15 cellular contexts compared by ENCODE assay signal in the genomic region with DNA sequence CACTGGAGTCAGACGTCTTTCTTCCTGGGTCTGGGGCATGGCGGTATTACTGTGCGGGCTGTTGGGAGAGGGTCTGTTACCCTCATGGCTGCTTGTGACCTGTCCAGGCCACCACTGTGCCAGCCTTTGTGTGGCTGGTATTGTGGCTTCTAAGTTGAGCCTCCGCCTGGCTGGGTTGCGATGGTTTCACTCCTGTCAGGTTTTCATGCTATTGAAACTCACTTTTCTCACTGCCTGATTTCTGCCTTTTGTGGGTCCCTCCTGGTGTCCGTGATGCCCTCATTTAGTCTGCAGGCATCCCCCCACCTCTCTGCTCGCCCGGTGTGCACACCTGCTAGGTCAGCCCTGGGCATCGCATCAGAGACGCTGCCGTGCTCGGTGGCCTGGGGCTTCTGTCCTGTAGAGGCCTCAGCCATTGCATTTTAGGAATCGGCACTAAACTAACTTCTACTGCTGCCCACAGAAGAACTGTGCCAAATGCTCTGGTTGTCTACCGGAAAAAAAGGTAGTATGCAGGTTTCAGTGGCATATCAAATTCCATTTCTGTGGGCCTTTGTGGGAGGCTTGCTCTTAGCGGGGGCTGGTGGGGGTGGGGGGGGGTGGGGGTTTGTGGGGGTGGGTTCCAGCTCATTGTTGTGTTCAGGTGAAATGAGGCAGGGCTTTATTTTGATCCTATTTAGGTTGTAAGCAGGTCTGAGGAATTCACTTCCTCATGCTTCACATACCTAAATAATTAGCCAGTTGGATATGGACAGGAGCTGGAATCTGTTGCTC.
A peak's percentile ranks its signal among the peaks of the same experiment; 100 is the strongest.
DNase-seq lines count a peak whose midpoint lies in the region; ATAC-seq, FAIRE-seq and TF ChIP-seq lines count a peak whose summit lies in the region.
"Had no signal": no experiment of that assay in that cellular context is flagged by ENCODE, and none has a peak within 500 bp of the region (broad histone marks: within the 10 kb centered on the region; RNA-seq: fewer than 3 reads in every experiment).

No MANE protein-coding gene starts in this region.

- no peak overlapping the region for H3K14ac ChIP-seq in H1 (ENCODE audit: insufficient read length)

- peaks cover 11% of the 10 kb centered on the region for H3K4me1 Mint-ChIP-seq in activated naive CD8-positive, alpha-beta T cell treated with anti-CD3 and anti-CD28 coated beads for 36 hours

- H3K56ac ChIP-seq in H1 (replicated peaks; ENCODE audit: insufficient read length, low read depth, low read length), result no peak overlapping the region
- H3K56ac ChIP-seq in mesendoderm (ENCODE audit: low read length), result peak overlapping the region; percentile 49

- H3K4ac ChIP-seq in H1 (replicated peaks; ENCODE audit: insufficient read length, low read depth, low read length) (peak overlapping the region; percentile 88), mesendoderm (ENCODE audit: low read depth, low read length) (peak overlapping the region; percentile 92)

- H3K9ac ChIP-seq in DND-41 (ENCODE audit: low read depth, low read length), result no peak overlapping the region
- no peak overlapping the region; a peak in 2 of 7 replicates for H3K9ac ChIP-seq in H1 (replicated peaks in 1 of 4; ENCODE audit: extremely low read depth in 1 of 4, low read depth in 3 of 4, low read length in 3 of 4)
- no peak overlapping the region for H3K9ac ChIP-seq in mesendoderm (ENCODE audit: low read length)

- no peaks in the 10 kb centered on the region for H3K23me2 ChIP-seq in H1 (ENCODE audit: low read depth, low read length)

- H3K27me3 ChIP-seq in DND-41 (ENCODE audit: insufficient read depth, low read length, poor library complexity) (no peaks in the 10 kb centered on the region), H1 (replicated peaks in 1 of 4; ENCODE audit: control insufficient read depth in 3 of 4, extremely low read depth in 1 of 4, insufficient read depth in 3 of 4, low read length in 3 of 4) (no peaks in the 10 kb centered on the region), mesendoderm (ENCODE audit: insufficient read depth, low read length, poor library complexity) (no peaks in the 10 kb centered on the region)
- H3K27me3 ChIP-seq: vagina had no signal

- peaks cover 5% of the 10 kb centered on the region for H3K9me3 Mint-ChIP-seq in activated naive CD8-positive, alpha-beta T cell treated with anti-CD3 and anti-CD28 coated beads for 36 hours

- H2AFZ ChIP-seq in DND-41 (ENCODE audit: low read depth, low read length) (no peak overlapping the region), H1 (ENCODE audit: low read length) (no peak overlapping the region)

- H3K4me3 Mint-ChIP-seq in activated naive CD8-positive, alpha-beta T cell treated with anti-CD3 and anti-CD28 coated beads for 36 hours, result no peak overlapping the region
- H3K4me3 Mint-ChIP-seq: CD8-positive, alpha-beta T cell had no signal

- H2AK5ac ChIP-seq in H1 (ENCODE audit: low read depth, low read length) (peak overlapping the region; percentile 98), mesendoderm (ENCODE audit: low read length) (no peak overlapping the region)

- peak overlapping the region; percentile 37 for H3K27ac ChIP-seq in DND-41 (ENCODE audit: low read length)
- no peak overlapping the region for H3K27ac ChIP-seq in H1 (ENCODE audit: low read depth, low read length)
- H3K27ac ChIP-seq in mesendoderm (ENCODE audit: low read depth, low read length), result no peak overlapping the region
- H3K27ac ChIP-seq: vagina had no signal

- TF ChIP-seq EP300 in H1 (IDR thresholded peaks at IDR 0.05; ENCODE audit: borderline replicate concordance in 1 of 2, low read depth in 2 of 2, low read length in 2 of 2), result no peak

- H3K4me1 ChIP-seq in DND-41 (ENCODE audit: insufficient read depth, low read length) (peaks cover 25% of the 10 kb centered on the region), H1 (replicated peaks in 1 of 4; ENCODE audit: control insufficient read depth in 3 of 4, insufficient read depth in 4 of 4, low read length in 3 of 4) (peaks cover 0 to 14% (median 7%) of the 10 kb centered on the region in 4 experiments; a peak in 6 of 7 replicates), mesendoderm (ENCODE audit: control insufficient read depth, low read depth, low read length) (peaks cover 9% of the 10 kb centered on the region)

- H3K79me1 ChIP-seq in H1 (ENCODE audit: low read depth, low read length) (no peaks in the 10 kb centered on the region; the same call in 1 of the 2 replicates), mesendoderm (ENCODE audit: low read length) (no peaks in the 10 kb centered on the region)

- no peak for TF ChIP-seq POLR2A in H1 (IDR thresholded peaks at IDR 0.05; ENCODE audit: control extremely low read depth in 1 of 2, low read depth in 2 of 2, low read length in 2 of 2)

- H3K36me3 ChIP-seq in DND-41 (ENCODE audit: insufficient read depth, low read length) (peaks cover 7% of the 10 kb centered on the region), H1 (ENCODE audit: control insufficient read depth in 2 of 4, insufficient read depth in 4 of 4, low read length in 3 of 4) (no peaks in the 10 kb centered on the region), mesendoderm (ENCODE audit: control insufficient read depth, insufficient read depth, low read length) (no peaks in the 10 kb centered on the region)
- H3K36me3 ChIP-seq: vagina had no signal

- H3K23ac ChIP-seq in H1 (ENCODE audit: insufficient read length) (no peak overlapping the region), mesendoderm (ENCODE audit: low read length) (peak overlapping the region; percentile 59)

- DNase-seq in DND-41 (no peak), NCI-H1048 (lab: John Stamatoyannopoulos, UW) (peak; percentile 19), H1 (ENCODE audit: low read depth in 1 of 2, low spot score in 2 of 2) (no peak), mesendoderm (peak; percentile 90), amniotic stem cell (lab: John Stamatoyannopoulos, UW) (no peak)
- DNase-seq in stimulated activated naive CD4-positive, alpha-beta T cell (lab: John Stamatoyannopoulos, UW), result no peak
- DNase-seq in activated naive CD8-positive, alpha-beta T cell treated with anti-CD3 and anti-CD28 coated beads for 36 hours, result no peak
- DNase-seq in stimulated activated naive CD8-positive, alpha-beta T cell treated with anti-CD3 and anti-CD28 coated beads, Interleukin-15, Interleukin-2, amounts not matched to agents 100 U/mL and 50 U/mL, for 24 hours, result no peak
- DNase-seq: activated CD4-positive, alpha-beta T cell treated with anti-CD3 and anti-CD28 coated beads, Interleukin-2, amount 50 U/mL, for 4 hours; CD8-positive, alpha-beta T cell; KG1; NCI-H510A treated with DMSO at 0.1 percent for 48 hours had no signal

- CTCF ChIA-PET in H1 (lab: Charles Lee; ENCODE audit: partially characterized antibody), result interaction anchor here (0.6 to 1.1 kb wide), 3 partner anchors 12 to 1322 kb away, joined by 3 to 4 read pairs (median 4); no protein-coding TSS in a partner anchor

- H3K4me2 ChIP-seq in DND-41 (ENCODE audit: insufficient read depth, low read length) (no peak overlapping the region), H1 (ENCODE audit: insufficient read depth in 1 of 2, low read depth in 2 of 2, low read length in 2 of 2) (peak overlapping the region; percentile 13 to 14; a peak in 1 of 4 replicates), mesendoderm (ENCODE audit: low read length) (no peak overlapping the region)

- no peak overlapping the region for H2BK20ac ChIP-seq in H1 (ENCODE audit: low read length)

- peaks cover 44% of the 10 kb centered on the region for H3K36me3 Mint-ChIP-seq in activated naive CD8-positive, alpha-beta T cell treated with anti-CD3 and anti-CD28 coated beads for 36 hours

- H3K27me3 Mint-ChIP-seq in activated naive CD8-positive, alpha-beta T cell treated with anti-CD3 and anti-CD28 coated beads for 36 hours, result no peaks in the 10 kb centered on the region

- no peak overlapping the region for H3K27ac Mint-ChIP-seq in activated naive CD8-positive, alpha-beta T cell treated with anti-CD3 and anti-CD28 coated beads for 36 hours
- H3K27ac Mint-ChIP-seq: CD8-positive, alpha-beta T cell had no signal

- TF ChIP-seq CTCF in DND-41 (IDR thresholded peaks at IDR 0.05; ENCODE audit: borderline replicate concordance, extremely low read depth, low read length, poor library complexity, severe bottlenecking) (no peak), H1 (IDR thresholded peaks at IDR 0.05; ENCODE audit: control extremely low read depth in 1 of 3, insufficient read depth in 1 of 3, low read depth in 1 of 3, low read length in 3 of 3) (no peak)

- TF ChIP-seq RAD21 in H1 (IDR thresholded peaks at IDR 0.05 in 1 of 2, conservative IDR thresholded peaks at IDR 0.05 in 1 of 2; ENCODE audit: low read depth in 2 of 2, low read length in 2 of 2), result no peak

- H3K4me3 ChIP-seq in DND-41 (ENCODE audit: low read depth in 1 of 2, low read length in 2 of 2) (no peak overlapping the region), H1 (ENCODE audit: extremely low read depth in 1 of 4, insufficient read depth in 2 of 4, low read depth in 3 of 4, low read length in 4 of 4) (no peak overlapping the region), mesendoderm (ENCODE audit: low read length) (no peak overlapping the region)
- H3K4me3 ChIP-seq: lung, vagina had no signal

- POLR2A ChIA-PET in H1 (lab: Charles Lee; ENCODE audit: partially characterized antibody), result interaction anchor here (1.1 to 1.3 kb wide), 2 partner anchors 36 to 99 kb away, joined by 3 read pairs; no protein-coding TSS in a partner anchor

- peak overlapping the region; percentile 78 for H4K91ac ChIP-seq in H1 (replicated peaks; ENCODE audit: insufficient read length, low read length)

- ATAC-seq in DND-41 (ENCODE audit: insufficient read depth, low read depth), result no peak
- no peak for ATAC-seq in stimulated activated naive CD8-positive, alpha-beta T cell treated with anti-CD3 and anti-CD28 coated beads, Interleukin-15, Interleukin-2, amounts not matched to agents 100 U/mL and 50 U/mL, for 24 hours
- ATAC-seq: CD8-positive, alpha-beta T cell had no signal

- H3K79me2 ChIP-seq in DND-41 (ENCODE audit: insufficient read depth, low read length) (peaks cover 69% of the 10 kb centered on the region), H1 (ENCODE audit: control insufficient read depth in 1 of 2, insufficient read depth in 2 of 2, low read length in 2 of 2) (no peaks in the 10 kb centered on the region), mesendoderm (ENCODE audit: control insufficient read depth, insufficient read depth, low read length) (no peaks in the 10 kb centered on the region)

- H4K8ac ChIP-seq in H1 (ENCODE audit: extremely low read depth, insufficient read depth, low read length) (peak overlapping the region; percentile 72; the same call in 1 of the 2 replicates), mesendoderm (ENCODE audit: low read depth, low read length) (no peak overlapping the region)

- H2BK120ac ChIP-seq in H1 (replicated peaks; ENCODE audit: low read depth, low read length) (peak overlapping the region; percentile 26), mesendoderm (ENCODE audit: low read depth, low read length) (no peak overlapping the region)

- 87% methylated on average over 15 of the region's 15 CpGs; no CpG with 5 or more reads in 1 of the 2 experiments for WGBS in H1 (ENCODE audit: extremely low coverage in 1 of 2, insufficient coverage in 1 of 2, insufficient read length in 1 of 2, insufficient replicate concordance in 2 of 2, low coverage in 1 of 2, low lambda C conversion rate in 2 of 2, missing lambda C conversion rate in 1 of 2), 2 experiments
- no CpG with 5 or more reads among the region's 15 CpGs for WGBS in mesendoderm (ENCODE audit: extremely low coverage, insufficient coverage, low lambda C conversion rate)

- H4K5ac ChIP-seq in H1 (ENCODE audit: insufficient read length, low read depth, low read length), result peak overlapping the region; percentile 10
- H4K5ac ChIP-seq in mesendoderm (ENCODE audit: low read length), result no peak overlapping the region

- H4K20me1 ChIP-seq in DND-41 (ENCODE audit: insufficient read depth, low read length) (peaks cover 34% of the 10 kb centered on the region), H1 (replicated peaks in 1 of 2; ENCODE audit: control insufficient read depth in 1 of 2, insufficient read depth in 2 of 2, low read length in 2 of 2) (no peaks in the 10 kb centered on the region)

- peak overlapping the region; percentile 97 for H2BK12ac ChIP-seq in H1 (ENCODE audit: low read depth, low read length)

- H2BK5ac ChIP-seq in H1 (ENCODE audit: low read depth, low read length), result peak overlapping the region; percentile 81
- peak overlapping the region; percentile 70 for H2BK5ac ChIP-seq in mesendoderm (ENCODE audit: low read length)

- H3K9me3 ChIP-seq in DND-41 (ENCODE audit: insufficient read depth, low read length, severe bottlenecking) (no peaks in the 10 kb centered on the region), H1 (ENCODE audit: insufficient read depth in 2 of 2, low read depth in 1 of 2, low read length in 1 of 2) (no peaks in the 10 kb centered on the region)
- H3K9me3 ChIP-seq: vagina had no signal

- no peak for FAIRE-seq in H1 (lab: Jason Lieb, UNC)
- FAIRE-seq: GM12891 had no signal

- H2BK15ac ChIP-seq in H1 (ENCODE audit: low read length) (peak overlapping the region; percentile 29; the same call in 1 of the 2 replicates), mesendoderm (replicated peaks; ENCODE audit: low read depth) (no peak overlapping the region)

- H3K18ac ChIP-seq in H1 (ENCODE audit: extremely low read depth, low read length) (peak overlapping the region; percentile 48), mesendoderm (ENCODE audit: low read length) (peak overlapping the region; percentile 0)

Comparison
In these comparisons a context has a peak if more than half of its experiments do, and no peak if none do; other contexts are left out.
1. DNase-seq: peak in NCI-H1048 (single experiment) and mesendoderm (single experiment); none in DND-41 (single experiment), H1 (0 of 2), amniotic stem cell (single experiment), stimulated activated naive CD4-positive, alpha-beta T cell (0 of 6), activated naive CD8-positive, alpha-beta T cell treated with anti-CD3 and anti-CD28 coated beads for 36 hours (single experiment) and stimulated activated naive CD8-positive, alpha-beta T cell treated with anti-CD3 and anti-CD28 coated beads, Interleukin-15, Interleukin-2, amounts not matched to agents 100 U/mL and 50 U/mL, for 24 hours (single experiment).
2. H3K4me2 ChIP-seq: peak in H1 (2 of 2); none in DND-41 (single experiment) and mesendoderm (single experiment).